ENCODE assay signal across 15 cellular contexts in the genomic region with DNA sequence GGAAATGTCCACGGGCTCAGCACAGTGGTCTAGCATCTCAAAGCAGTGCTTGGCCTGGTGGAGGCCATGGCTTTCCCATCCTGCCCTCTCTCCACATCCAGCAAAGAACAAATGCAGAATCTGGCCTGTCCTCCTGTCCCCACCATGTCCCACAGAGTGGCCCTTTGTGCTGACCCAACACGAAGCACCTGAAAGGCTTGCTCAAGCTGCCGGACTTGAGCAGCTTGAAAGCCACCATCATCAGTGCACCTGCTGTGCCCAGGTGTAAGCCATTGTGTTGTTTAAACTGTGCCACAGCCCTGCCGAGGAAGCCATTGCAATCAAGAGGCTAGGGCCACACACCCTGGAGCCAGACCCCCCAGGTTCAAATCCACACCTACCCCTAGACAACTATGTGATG.
A peak's percentile ranks its signal among the peaks of the same experiment; 100 is the strongest.
DNase-seq lines count a peak whose midpoint lies in the region; ATAC-seq and TF ChIP-seq lines count a peak whose summit lies in the region.
"Had no signal": no experiment of that assay in that cellular context is flagged by ENCODE, and none has a peak within 500 bp of the region (broad histone marks: within the 10 kb centered on the region; RNA-seq: fewer than 3 reads in every experiment).

No MANE protein-coding gene starts in this region.

- H3K79me1 ChIP-seq in IMR-90 (ENCODE audit: low read depth in 1 of 2, low read length in 2 of 2), result peaks cover 0 to 10% of the 10 kb centered on the region in 2 experiments; a peak in 2 of 4 replicates

- H3K9me3 Mint-ChIP-seq in activated naive CD8-positive, alpha-beta T cell treated with anti-CD3 and anti-CD28 coated beads for 36 hours, result no peaks in the 10 kb centered on the region
- H3K9me3 Mint-ChIP-seq in stimulated activated memory B cell treated with anti-CD40 and anti-IgM and Interleukin-4, amounts not matched to agents 10 μg/mL and 1 μg/mL and 100 μg/mL, for 72 hours, result no peaks in the 10 kb centered on the region

- TF ChIP-seq CTCF in right atrium auricular region (IDR thresholded peaks at IDR 0.05) (no peak), heart left ventricle (IDR thresholded peaks at IDR 0.05) (no peak), IMR-90 (conservative IDR thresholded peaks at IDR 0.05; ENCODE audit: low read depth, low read length) (no peak), RWPE1 (conservative IDR thresholded peaks at IDR 0.05; ENCODE audit: low read depth) (no peak)

- H3K9me3 ChIP-seq in right atrium auricular region (no peaks in the 10 kb centered on the region), heart left ventricle (no peaks in the 10 kb centered on the region), IMR-90 (ENCODE audit: control insufficient read depth, insufficient read depth, low read length) (no peaks in the 10 kb centered on the region)
- H3K9me3 ChIP-seq: ascending aorta, gastroesophageal sphincter, lower lobe of right lung had no signal

- POLR2A ChIA-PET in IMR-90 (lab: Charles Lee; ENCODE audit: unreplicated experiment) (no interaction called here), RWPE1 (lab: Yijun Ruan, JAX; ENCODE audit: low non-redundant PET) (no interaction called here)

- H2AK5ac ChIP-seq in IMR-90 (ENCODE audit: low read depth, low read length), result peak overlapping the region; percentile 52; the same call in 1 of the 2 replicates

- CTCF ChIA-PET in IMR-90 (lab: Yijun Ruan, JAX), result interaction anchor here (1.6 kb wide), 1 partner anchor 115 kb away, joined by 3 read pairs; a partner anchor contains a TSS
- CTCF ChIA-PET in RWPE1 (lab: Yijun Ruan, JAX), result interaction anchor here (0.6 to 0.8 kb wide), 2 partner anchors 170 to 306 kb away, joined by 3 to 6 read pairs; no protein-coding TSS in a partner anchor

- H3K27ac Mint-ChIP-seq in activated naive CD8-positive, alpha-beta T cell treated with anti-CD3 and anti-CD28 coated beads for 36 hours, result peak overlapping the region; percentile 75
- peak overlapping the region; percentile 61 for H3K27ac Mint-ChIP-seq in stimulated activated memory B cell treated with anti-CD40 and anti-IgM and Interleukin-4, amounts not matched to agents 10 μg/mL and 1 μg/mL and 100 μg/mL, for 72 hours
- H3K27ac Mint-ChIP-seq: B cell had no signal

- no peak overlapping the region for H2BK120ac ChIP-seq in IMR-90 (ENCODE audit: low read depth, low read length)

- H3K4me3 Mint-ChIP-seq in activated naive CD8-positive, alpha-beta T cell treated with anti-CD3 and anti-CD28 coated beads for 36 hours, result no peak overlapping the region
- H3K4me3 Mint-ChIP-seq in stimulated activated memory B cell treated with anti-CD40 and anti-IgM and Interleukin-4, amounts not matched to agents 10 μg/mL and 1 μg/mL and 100 μg/mL, for 72 hours, result no peak overlapping the region
- H3K4me3 Mint-ChIP-seq: B cell had no signal

- in situ Hi-C loops in IMR-90 (cut with MboI; ENCODE audit: low sequenced_read_pairs), result no loop called here

- no peak overlapping the region for H2BK15ac ChIP-seq in IMR-90 (ENCODE audit: low read depth, low read length)

- no TSS peak for BruUV-seq in IMR-90 (replicated peaks; lab: Mats Ljungman, UMichigan)

- H3K14ac ChIP-seq in IMR-90 (replicated peaks; ENCODE audit: low read depth, low read length), result no peak overlapping the region

- H3K56ac ChIP-seq in IMR-90 (ENCODE audit: extremely low read depth, insufficient read depth, low read length), result no peak overlapping the region

- peaks cover 16% of the 10 kb centered on the region for H3K36me3 Mint-ChIP-seq in activated naive CD8-positive, alpha-beta T cell treated with anti-CD3 and anti-CD28 coated beads for 36 hours
- peaks cover 62% of the 10 kb centered on the region for H3K36me3 Mint-ChIP-seq in stimulated activated memory B cell treated with anti-CD40 and anti-IgM and Interleukin-4, amounts not matched to agents 10 μg/mL and 1 μg/mL and 100 μg/mL, for 72 hours

- no peak overlapping the region for H2AFZ ChIP-seq in IMR-90 (replicated peaks; ENCODE audit: low read length, poor library complexity)

- DNase-seq in right atrium auricular region (ENCODE audit: low spot score) (no peak), heart left ventricle (no peak), IMR-90 (no peak), left colon (no peak), RWPE1 (ENCODE audit: low spot score) (no peak)
- no peak for DNase-seq in activated naive CD8-positive, alpha-beta T cell treated with anti-CD3 and anti-CD28 coated beads for 36 hours
- DNase-seq: DMS53, lower lobe of right lung, MM.1S, NCI-H2081 treated with DMSO at 0.1 percent for 48 hours, NCI-H774 had no signal

- H3K4me1 Mint-ChIP-seq in activated naive CD8-positive, alpha-beta T cell treated with anti-CD3 and anti-CD28 coated beads for 36 hours, result peaks cover 38% of the 10 kb centered on the region
- peaks cover 18% of the 10 kb centered on the region for H3K4me1 Mint-ChIP-seq in stimulated activated memory B cell treated with anti-CD40 and anti-IgM and Interleukin-4, amounts not matched to agents 10 μg/mL and 1 μg/mL and 100 μg/mL, for 72 hours

- no peak overlapping the region for H3K4me2 ChIP-seq in IMR-90 (ENCODE audit: low read depth, low read length)

- intact Hi-C loops in heart left ventricle (cut with DNase I), result no loop called here
- intact Hi-C loops in IMR-90 (cut with micrococcal nuclease), result no loop called here
- intact Hi-C loops in left colon (cut with DNase I, micrococcal nuclease), result no loop called here

- no peak for TF ChIP-seq RAD21 in IMR-90 (IDR thresholded peaks at IDR 0.05; ENCODE audit: low read length)

- H3K4me1 ChIP-seq in right atrium auricular region (peaks cover 0 to 91% of the 10 kb centered on the region in 2 donors), heart left ventricle (peaks cover 3 to 76% (median 43%) of the 10 kb centered on the region in 12 donors), IMR-90 (ENCODE audit: control insufficient read depth, insufficient read depth, low read length) (peaks cover 25% of the 10 kb centered on the region)

- H3K27ac ChIP-seq in right atrium auricular region (peak overlapping the region; percentile 57 to 68), heart left ventricle (peak overlapping the region in 4 of 12 donors; percentile 5 to 46 (median 37)), IMR-90 (ENCODE audit: insufficient read depth, low read length) (no peak overlapping the region), RWPE1 (no peak overlapping the region)
- H3K27ac ChIP-seq: ascending aorta, gastroesophageal sphincter, lower lobe of right lung had no signal

- no peak overlapping the region for H4K5ac ChIP-seq in IMR-90 (ENCODE audit: low read depth, low read length)

- no peak overlapping the region for H2BK5ac ChIP-seq in IMR-90 (ENCODE audit: low read depth, low read length, poor library complexity, severe bottlenecking)

- H4K20me1 ChIP-seq in IMR-90 (ENCODE audit: insufficient read depth, low read length), result no peaks in the 10 kb centered on the region

- TF ChIP-seq POLR2A in heart left ventricle (IDR thresholded peaks at IDR 0.05), result no peak
- no peak for TF ChIP-seq POLR2A in IMR-90 (IDR thresholded peaks at IDR 0.05; ENCODE audit: low read depth, low read length)

- H3K18ac ChIP-seq in IMR-90 (ENCODE audit: low read depth, low read length), result no peak overlapping the region

- no peak overlapping the region for H2BK20ac ChIP-seq in IMR-90 (ENCODE audit: low read depth, low read length)

- H3K23ac ChIP-seq in IMR-90 (ENCODE audit: low read depth, low read length), result no peak overlapping the region

- no peak overlapping the region for H4K8ac ChIP-seq in IMR-90 (ENCODE audit: low read depth in 2 of 2, low read length in 2 of 2)

- H3K4me3 ChIP-seq in right atrium auricular region (no peak overlapping the region), heart left ventricle (no peak overlapping the region), IMR-90 (ENCODE audit: insufficient read depth, low read depth, low read length) (no peak overlapping the region)
- H3K4me3 ChIP-seq: ascending aorta, gastroesophageal sphincter, lower lobe of right lung had no signal

- no peak overlapping the region for H3K9ac ChIP-seq in IMR-90 (ENCODE audit: low read depth, low read length)

- H4K91ac ChIP-seq in IMR-90 (ENCODE audit: insufficient read depth, low read depth, low read length), result no peak overlapping the region

- H3K27me3 Mint-ChIP-seq in activated naive CD8-positive, alpha-beta T cell treated with anti-CD3 and anti-CD28 coated beads for 36 hours, result no peaks in the 10 kb centered on the region
- no peaks in the 10 kb centered on the region for H3K27me3 Mint-ChIP-seq in stimulated activated memory B cell treated with anti-CD40 and anti-IgM and Interleukin-4, amounts not matched to agents 10 μg/mL and 1 μg/mL and 100 μg/mL, for 72 hours
- H3K27me3 Mint-ChIP-seq: B cell had no signal

- dilution Hi-C loops in IMR-90 (cut with HindIII; ENCODE audit: low sequenced_read_pairs, unreplicated experiment), result no loop called here

- WGBS in heart left ventricle, 4 donors, result 81 to 89% (median 85%) methylated on average over 4 of the region's 4 CpGs
- WGBS in IMR-90 (ENCODE audit: extremely low coverage in 2 of 2, insufficient read length in 1 of 2), 2 experiments, result 89% methylated on average over 3 of the region's 4 CpGs; no CpG with 5 or more reads in 1 of the 2 experiments

- H3K36me3 ChIP-seq in right atrium auricular region (no peaks in the 10 kb centered on the region), heart left ventricle (no peaks in the 10 kb centered on the region), IMR-90 (ENCODE audit: control insufficient read depth, insufficient read depth, low read length) (no peaks in the 10 kb centered on the region)
- H3K36me3 ChIP-seq: ascending aorta, lower lobe of right lung had no signal

- no peak for ATAC-seq in heart left ventricle
- no peak for ATAC-seq in IMR-90 (ENCODE audit: low read depth)
- ATAC-seq in stimulated activated memory B cell treated with anti-CD40 and anti-IgM and Interleukin-4, amounts not matched to agents 10 μg/mL and 1 μg/mL and 100 μg/mL, for 72 hours, result no peak
- no peak for ATAC-seq in left colon
- ATAC-seq: gastroesophageal sphincter, lower lobe of right lung had no signal

- peaks cover 18% of the 10 kb centered on the region for H3K9me1 ChIP-seq in IMR-90 (ENCODE audit: insufficient read depth, low read length)

- H2AK9ac ChIP-seq in IMR-90 (replicated peaks; ENCODE audit: low read depth, low read length, poor library complexity), result no peak overlapping the region

- H3K4ac ChIP-seq in IMR-90 (ENCODE audit: low read depth, low read length), result no peak overlapping the region; the same call in 1 of the 2 replicates

- no peaks in the 10 kb centered on the region for H3K27me3 ChIP-seq in right atrium auricular region
- H3K27me3 ChIP-seq in heart left ventricle, result no peaks in the 10 kb centered on the region
- H3K27me3 ChIP-seq in IMR-90 (ENCODE audit: control insufficient read depth, insufficient read depth, low read length), result no peaks in the 10 kb centered on the region
- H3K27me3 ChIP-seq: ascending aorta, gastroesophageal sphincter had no signal

Comparison
In these comparisons a context has a peak if more than half of its experiments do, and no peak if none do; other contexts are left out.
1. H3K27ac ChIP-seq: peak in right atrium auricular region (2 of 2); none in IMR-90 (single experiment) and RWPE1 (single experiment).